Comparison of ENCODE assay signal across 1 cellular context in the genomic region with DNA sequence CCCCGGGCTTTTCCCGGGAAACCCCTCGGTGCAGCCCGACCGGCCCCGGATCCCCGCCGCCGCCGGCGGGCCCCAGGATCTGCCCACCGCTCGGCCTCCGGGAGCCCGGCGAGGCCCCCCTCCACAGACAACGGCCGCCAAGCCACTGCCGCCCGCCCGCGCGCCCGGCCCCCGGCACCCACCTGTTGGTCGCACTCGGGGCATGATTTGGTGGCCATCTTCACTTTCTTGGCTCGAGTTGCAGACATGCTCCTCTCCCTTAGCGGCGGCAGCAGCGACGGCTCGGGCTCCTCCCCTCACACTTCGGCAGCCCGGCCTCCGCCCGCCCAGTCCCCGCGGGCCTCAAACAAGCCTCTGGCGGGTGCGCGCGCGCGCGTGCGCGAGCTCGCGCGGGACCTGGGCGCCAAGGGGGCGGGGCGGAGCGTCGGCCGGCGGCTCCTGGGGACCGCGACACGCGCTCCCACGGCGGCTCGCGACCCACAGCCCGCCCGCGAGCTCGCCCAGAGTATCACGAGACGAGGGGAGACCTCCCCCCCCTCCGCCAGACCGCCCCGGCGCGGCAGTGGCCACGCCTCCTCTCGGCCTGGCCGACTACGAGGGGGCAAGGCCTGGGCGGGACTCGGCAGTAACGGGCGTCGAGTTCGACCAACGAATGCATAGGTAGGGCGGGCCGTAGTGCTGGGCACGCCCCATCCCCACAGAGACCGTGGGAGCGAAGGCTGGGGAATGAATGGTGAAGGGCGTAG.
TF ChIP-seq lines count a peak whose summit lies in the region.

A gene with protein sequence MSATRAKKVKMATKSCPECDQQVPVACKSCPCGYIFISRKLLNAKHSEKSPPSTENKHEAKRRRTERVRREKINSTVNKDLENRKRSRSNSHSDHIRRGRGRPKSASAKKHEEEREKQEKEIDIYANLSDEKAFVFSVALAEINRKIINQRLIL (minus strand): TSS at position 279 of the 746 bp plus-strand sequence. CDS start 31 bp downstream, at position 248.

TF ChIP-seq in HepG2, 621 proteins besides CTCF, POLR2A, EP300 and RAD21 (continued from another document and continues in another):
- TF ChIP-seq ISL2 (CRISPR knock-in tag; IDR thresholded peaks at IDR 0.05) (no peak), ZNF558 (CRISPR knock-in tag; IDR thresholded peaks at IDR 0.05; ENCODE audit: borderline replicate concordance) (peak; percentile 45; the same call in 1 of the 2 replicates), HCFC1 (IDR thresholded peaks at IDR 0.05; ENCODE audit: low read depth, low read length) (peak; percentile 0; the same call in 1 of the 2 replicates), ZBTB38 (CRISPR knock-in tag; IDR thresholded peaks at IDR 0.05) (peak; percentile 64), ZNF260 (CRISPR knock-in tag; IDR thresholded peaks at IDR 0.05; ENCODE audit: borderline replicate concordance, low read depth) (no peak), KDM2A (CRISPR knock-in tag; IDR thresholded peaks at IDR 0.05; ENCODE audit: borderline replicate concordance, low read depth) (peak; percentile 81), SMC3 (IDR thresholded peaks at IDR 0.05; ENCODE audit: low read length) (no peak), HMG20A (CRISPR knock-in tag; IDR thresholded peaks at IDR 0.05; ENCODE audit: borderline replicate concordance) (no peak; the same call in 1 of the 2 replicates), ZNF383 (CRISPR knock-in tag; IDR thresholded peaks at IDR 0.05; ENCODE audit: borderline replicate concordance) (no peak), ELF1 (CRISPR knock-in tag; IDR thresholded peaks at IDR 0.05) (peak; percentile 49; the same call in 1 of the 2 replicates), ZBTB42 (CRISPR knock-in tag; IDR thresholded peaks at IDR 0.05) (no peak), ZFP1 (CRISPR knock-in tag; IDR thresholded peaks at IDR 0.05) (no peak), JUNB (CRISPR knock-in tag; IDR thresholded peaks at IDR 0.05; ENCODE audit: borderline replicate concordance) (no peak), ZNF878 (CRISPR knock-in tag; IDR thresholded peaks at IDR 0.05) (no peak), ZNF792 (CRISPR knock-in tag; IDR thresholded peaks at IDR 0.05) (no peak), ZNF660 (CRISPR knock-in tag; IDR thresholded peaks at IDR 0.05; ENCODE audit: borderline replicate concordance, low read depth) (no peak), SCMH1 (CRISPR knock-in tag; IDR thresholded peaks at IDR 0.05; ENCODE audit: borderline replicate concordance) (no peak), CENPT (CRISPR knock-in tag; IDR thresholded peaks at IDR 0.05; ENCODE audit: low read depth) (no peak), RXRA (CRISPR knock-in tag; IDR thresholded peaks at IDR 0.05) (peak; percentile 63; the same call in 1 of the 2 replicates), NAIF1 (CRISPR knock-in tag; IDR thresholded peaks at IDR 0.05; ENCODE audit: borderline replicate concordance) (no peak; the same call in 1 of the 2 replicates), MIER3 (CRISPR knock-in tag; IDR thresholded peaks at IDR 0.05; ENCODE audit: borderline replicate concordance) (no peak), ZBTB20 (CRISPR knock-in tag; IDR thresholded peaks at IDR 0.05; ENCODE audit: borderline replicate concordance, low read depth) (no peak), ZNF530 (CRISPR knock-in tag; IDR thresholded peaks at IDR 0.05; ENCODE audit: low read depth) (no peak), GZF1 (CRISPR knock-in tag; IDR thresholded peaks at IDR 0.05) (no peak), NCOA1 (CRISPR knock-in tag; IDR thresholded peaks at IDR 0.05) (no peak), SOX6 (IDR thresholded peaks at IDR 0.05) (no peak), SOX6 (CRISPR knock-in tag; IDR thresholded peaks at IDR 0.05) (no peak), STAG1 (CRISPR knock-in tag; IDR thresholded peaks at IDR 0.05) (no peak), SOX13 (IDR thresholded peaks at IDR 0.05) (no peak), SOX13 (CRISPR knock-in tag; conservative IDR thresholded peaks at IDR 0.05 in 1 of 2, IDR thresholded peaks at IDR 0.05 in 1 of 2) (0 out of 4 replicates have a peak, but pooled peaks of 1 of the 2 experiments have one; percentile 18), RFX1 (IDR thresholded peaks at IDR 0.05) (no peak), MAFK (conservative IDR thresholded peaks at IDR 0.05 in 1 of 2, IDR thresholded peaks at IDR 0.05 in 1 of 2; ENCODE audit: low read length in 2 of 2) (no peak), MIER2 (CRISPR knock-in tag; IDR thresholded peaks at IDR 0.05) (no peak), ZNF274 (CRISPR knock-in tag; IDR thresholded peaks at IDR 0.05) (no peak), ZNF619 (CRISPR knock-in tag; IDR thresholded peaks at IDR 0.05) (no peak), THYN1 (CRISPR knock-in tag; IDR thresholded peaks at IDR 0.05; ENCODE audit: borderline replicate concordance, low read depth) (no peak), HNRNPLL (IDR thresholded peaks at IDR 0.05; ENCODE audit: low read depth, low read length, poor library complexity, severe bottlenecking) (peak; percentile 38), KLF6 (CRISPR knock-in tag; IDR thresholded peaks at IDR 0.05) (no peak), ETV5 (CRISPR knock-in tag; IDR thresholded peaks at IDR 0.05; ENCODE audit: borderline replicate concordance) (0 out of 2 replicates have a peak, but pooled peaks have one; percentile 24), MAF1 (CRISPR knock-in tag; IDR thresholded peaks at IDR 0.05; ENCODE audit: borderline replicate concordance) (no peak), TAF15 (IDR thresholded peaks at IDR 0.05; ENCODE audit: low read depth, low read length, poor library complexity, severe bottlenecking) (no peak), HDAC1 (CRISPR knock-in tag; IDR thresholded peaks at IDR 0.05) (peak; percentile 74; the same call in 1 of the 2 replicates), ZNF737 (CRISPR knock-in tag; IDR thresholded peaks at IDR 0.05; ENCODE audit: borderline replicate concordance) (no peak)
- TF ChIP-seq, protein P1, sequence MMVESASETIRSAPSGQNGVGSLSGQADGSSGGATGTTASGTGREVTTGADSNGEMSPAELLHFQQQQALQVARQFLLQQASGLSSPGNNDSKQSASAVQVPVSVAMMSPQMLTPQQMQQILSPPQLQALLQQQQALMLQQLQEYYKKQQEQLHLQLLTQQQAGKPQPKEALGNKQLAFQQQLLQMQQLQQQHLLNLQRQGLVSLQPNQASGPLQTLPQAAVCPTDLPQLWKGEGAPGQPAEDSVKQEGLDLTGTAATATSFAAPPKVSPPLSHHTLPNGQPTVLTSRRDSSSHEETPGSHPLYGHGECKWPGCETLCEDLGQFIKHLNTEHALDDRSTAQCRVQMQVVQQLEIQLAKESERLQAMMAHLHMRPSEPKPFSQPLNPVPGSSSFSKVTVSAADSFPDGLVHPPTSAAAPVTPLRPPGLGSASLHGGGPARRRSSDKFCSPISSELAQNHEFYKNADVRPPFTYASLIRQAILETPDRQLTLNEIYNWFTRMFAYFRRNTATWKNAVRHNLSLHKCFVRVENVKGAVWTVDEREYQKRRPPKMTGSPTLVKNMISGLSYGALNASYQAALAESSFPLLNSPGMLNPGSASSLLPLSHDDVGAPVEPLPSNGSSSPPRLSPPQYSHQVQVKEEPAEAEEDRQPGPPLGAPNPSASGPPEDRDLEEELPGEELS (CRISPR knock-in tag; IDR thresholded peaks at IDR 0.05): 0 out of 2 replicates have a peak, but pooled peaks have one; percentile 2
- TF ChIP-seq, protein P2, sequence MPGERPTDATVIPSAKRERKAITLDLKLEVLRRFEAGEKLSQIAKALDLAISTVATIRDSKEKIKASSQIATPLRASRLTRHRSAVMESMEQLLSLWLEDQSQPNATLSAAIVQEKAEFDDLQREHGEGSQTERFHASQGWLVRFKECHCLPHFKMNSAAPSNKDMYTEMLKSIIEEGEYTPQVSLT (CRISPR knock-in tag; IDR thresholded peaks at IDR 0.05; ENCODE audit: borderline replicate concordance, low read depth): no peak
- TF ChIP-seq, protein P3, sequence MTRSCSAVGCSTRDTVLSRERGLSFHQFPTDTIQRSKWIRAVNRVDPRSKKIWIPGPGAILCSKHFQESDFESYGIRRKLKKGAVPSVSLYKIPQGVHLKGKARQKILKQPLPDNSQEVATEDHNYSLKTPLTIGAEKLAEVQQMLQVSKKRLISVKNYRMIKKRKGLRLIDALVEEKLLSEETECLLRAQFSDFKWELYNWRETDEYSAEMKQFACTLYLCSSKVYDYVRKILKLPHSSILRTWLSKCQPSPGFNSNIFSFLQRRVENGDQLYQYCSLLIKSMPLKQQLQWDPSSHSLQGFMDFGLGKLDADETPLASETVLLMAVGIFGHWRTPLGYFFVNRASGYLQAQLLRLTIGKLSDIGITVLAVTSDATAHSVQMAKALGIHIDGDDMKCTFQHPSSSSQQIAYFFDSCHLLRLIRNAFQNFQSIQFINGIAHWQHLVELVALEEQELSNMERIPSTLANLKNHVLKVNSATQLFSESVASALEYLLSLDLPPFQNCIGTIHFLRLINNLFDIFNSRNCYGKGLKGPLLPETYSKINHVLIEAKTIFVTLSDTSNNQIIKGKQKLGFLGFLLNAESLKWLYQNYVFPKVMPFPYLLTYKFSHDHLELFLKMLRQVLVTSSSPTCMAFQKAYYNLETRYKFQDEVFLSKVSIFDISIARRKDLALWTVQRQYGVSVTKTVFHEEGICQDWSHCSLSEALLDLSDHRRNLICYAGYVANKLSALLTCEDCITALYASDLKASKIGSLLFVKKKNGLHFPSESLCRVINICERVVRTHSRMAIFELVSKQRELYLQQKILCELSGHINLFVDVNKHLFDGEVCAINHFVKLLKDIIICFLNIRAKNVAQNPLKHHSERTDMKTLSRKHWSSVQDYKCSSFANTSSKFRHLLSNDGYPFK (CRISPR knock-in tag; IDR thresholded peaks at IDR 0.05; ENCODE audit: borderline replicate concordance): peak; percentile 18; the same call in 1 of the 2 replicates
- TF ChIP-seq, protein P4, sequence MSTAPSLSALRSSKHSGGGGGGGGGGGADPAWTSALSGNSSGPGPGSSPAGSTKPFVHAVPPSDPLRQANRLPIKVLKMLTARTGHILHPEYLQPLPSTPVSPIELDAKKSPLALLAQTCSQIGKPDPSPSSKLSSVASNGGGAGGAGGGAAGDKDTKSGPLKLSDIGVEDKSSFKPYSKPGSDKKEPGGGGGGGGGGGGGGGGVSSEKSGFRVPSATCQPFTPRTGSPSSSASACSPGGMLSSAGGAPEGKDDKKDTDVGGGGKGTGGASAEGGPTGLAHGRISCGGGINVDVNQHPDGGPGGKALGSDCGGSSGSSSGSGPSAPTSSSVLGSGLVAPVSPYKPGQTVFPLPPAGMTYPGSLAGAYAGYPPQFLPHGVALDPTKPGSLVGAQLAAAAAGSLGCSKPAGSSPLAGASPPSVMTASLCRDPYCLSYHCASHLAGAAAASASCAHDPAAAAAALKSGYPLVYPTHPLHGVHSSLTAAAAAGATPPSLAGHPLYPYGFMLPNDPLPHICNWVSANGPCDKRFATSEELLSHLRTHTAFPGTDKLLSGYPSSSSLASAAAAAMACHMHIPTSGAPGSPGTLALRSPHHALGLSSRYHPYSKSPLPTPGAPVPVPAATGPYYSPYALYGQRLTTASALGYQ (CRISPR knock-in tag; IDR thresholded peaks at IDR 0.05): no peak
- TF ChIP-seq, protein P5, sequence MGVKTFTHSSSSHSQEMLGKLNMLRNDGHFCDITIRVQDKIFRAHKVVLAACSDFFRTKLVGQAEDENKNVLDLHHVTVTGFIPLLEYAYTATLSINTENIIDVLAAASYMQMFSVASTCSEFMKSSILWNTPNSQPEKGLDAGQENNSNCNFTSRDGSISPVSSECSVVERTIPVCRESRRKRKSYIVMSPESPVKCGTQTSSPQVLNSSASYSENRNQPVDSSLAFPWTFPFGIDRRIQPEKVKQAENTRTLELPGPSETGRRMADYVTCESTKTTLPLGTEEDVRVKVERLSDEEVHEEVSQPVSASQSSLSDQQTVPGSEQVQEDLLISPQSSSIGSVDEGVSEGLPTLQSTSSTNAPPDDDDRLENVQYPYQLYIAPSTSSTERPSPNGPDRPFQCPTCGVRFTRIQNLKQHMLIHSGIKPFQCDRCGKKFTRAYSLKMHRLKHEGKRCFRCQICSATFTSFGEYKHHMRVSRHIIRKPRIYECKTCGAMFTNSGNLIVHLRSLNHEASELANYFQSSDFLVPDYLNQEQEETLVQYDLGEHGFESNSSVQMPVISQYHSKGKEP (CRISPR knock-in tag; IDR thresholded peaks at IDR 0.05): no peak
- TF ChIP-seq, protein P6, sequence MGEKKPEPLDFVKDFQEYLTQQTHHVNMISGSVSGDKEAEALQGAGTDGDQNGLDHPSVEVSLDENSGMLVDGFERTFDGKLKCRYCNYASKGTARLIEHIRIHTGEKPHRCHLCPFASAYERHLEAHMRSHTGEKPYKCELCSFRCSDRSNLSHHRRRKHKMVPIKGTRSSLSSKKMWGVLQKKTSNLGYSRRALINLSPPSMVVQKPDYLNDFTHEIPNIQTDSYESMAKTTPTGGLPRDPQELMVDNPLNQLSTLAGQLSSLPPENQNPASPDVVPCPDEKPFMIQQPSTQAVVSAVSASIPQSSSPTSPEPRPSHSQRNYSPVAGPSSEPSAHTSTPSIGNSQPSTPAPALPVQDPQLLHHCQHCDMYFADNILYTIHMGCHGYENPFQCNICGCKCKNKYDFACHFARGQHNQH (CRISPR knock-in tag; IDR thresholded peaks at IDR 0.05): peak; percentile 30; the same call in 1 of the 2 replicates
- TF ChIP-seq, protein P7, sequence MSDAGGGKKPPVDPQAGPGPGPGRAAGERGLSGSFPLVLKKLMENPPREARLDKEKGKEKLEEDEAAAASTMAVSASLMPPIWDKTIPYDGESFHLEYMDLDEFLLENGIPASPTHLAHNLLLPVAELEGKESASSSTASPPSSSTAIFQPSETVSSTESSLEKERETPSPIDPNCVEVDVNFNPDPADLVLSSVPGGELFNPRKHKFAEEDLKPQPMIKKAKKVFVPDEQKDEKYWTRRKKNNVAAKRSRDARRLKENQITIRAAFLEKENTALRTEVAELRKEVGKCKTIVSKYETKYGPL (CRISPR knock-in tag; IDR thresholded peaks at IDR 0.05): 0 out of 2 replicates have a peak, but pooled peaks have one; percentile 15
- TF ChIP-seq, protein P8, sequence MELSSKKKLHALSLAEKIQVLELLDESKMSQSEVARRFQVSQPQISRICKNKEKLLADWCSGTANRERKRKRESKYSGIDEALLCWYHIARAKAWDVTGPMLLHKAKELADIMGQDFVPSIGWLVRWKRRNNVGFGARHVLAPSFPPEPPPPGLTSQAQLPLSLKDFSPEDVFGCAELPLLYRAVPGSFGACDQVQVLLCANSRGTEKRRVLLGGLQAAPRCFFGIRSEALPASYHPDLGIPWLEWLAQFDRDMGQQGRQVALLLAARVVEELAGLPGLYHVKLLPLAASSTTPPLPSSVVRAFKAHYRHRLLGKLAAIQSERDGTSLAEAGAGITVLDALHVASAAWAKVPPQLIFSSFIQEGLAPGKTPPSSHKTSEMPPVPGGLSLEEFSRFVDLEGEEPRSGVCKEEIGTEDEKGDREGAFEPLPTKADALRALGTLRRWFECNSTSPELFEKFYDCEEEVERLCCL (CRISPR knock-in tag; IDR thresholded peaks at IDR 0.05; ENCODE audit: borderline replicate concordance): no peak
- TF ChIP-seq, protein P9, sequence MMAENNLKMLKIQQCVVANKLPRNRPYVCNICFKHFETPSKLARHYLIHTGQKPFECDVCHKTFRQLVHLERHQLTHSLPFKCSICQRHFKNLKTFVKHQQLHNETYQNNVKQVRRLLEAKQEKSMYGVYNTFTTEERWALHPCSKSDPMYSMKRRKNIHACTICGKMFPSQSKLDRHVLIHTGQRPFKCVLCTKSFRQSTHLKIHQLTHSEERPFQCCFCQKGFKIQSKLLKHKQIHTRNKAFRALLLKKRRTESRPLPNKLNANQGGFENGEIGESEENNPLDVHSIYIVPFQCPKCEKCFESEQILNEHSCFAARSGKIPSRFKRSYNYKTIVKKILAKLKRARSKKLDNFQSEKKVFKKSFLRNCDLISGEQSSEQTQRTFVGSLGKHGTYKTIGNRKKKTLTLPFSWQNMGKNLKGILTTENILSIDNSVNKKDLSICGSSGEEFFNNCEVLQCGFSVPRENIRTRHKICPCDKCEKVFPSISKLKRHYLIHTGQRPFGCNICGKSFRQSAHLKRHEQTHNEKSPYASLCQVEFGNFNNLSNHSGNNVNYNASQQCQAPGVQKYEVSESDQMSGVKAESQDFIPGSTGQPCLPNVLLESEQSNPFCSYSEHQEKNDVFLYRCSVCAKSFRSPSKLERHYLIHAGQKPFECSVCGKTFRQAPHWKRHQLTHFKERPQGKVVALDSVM (CRISPR knock-in tag; IDR thresholded peaks at IDR 0.05): peak; percentile 90
